5 cellular contexts compared by ENCODE assay signal in the genomic region with DNA sequence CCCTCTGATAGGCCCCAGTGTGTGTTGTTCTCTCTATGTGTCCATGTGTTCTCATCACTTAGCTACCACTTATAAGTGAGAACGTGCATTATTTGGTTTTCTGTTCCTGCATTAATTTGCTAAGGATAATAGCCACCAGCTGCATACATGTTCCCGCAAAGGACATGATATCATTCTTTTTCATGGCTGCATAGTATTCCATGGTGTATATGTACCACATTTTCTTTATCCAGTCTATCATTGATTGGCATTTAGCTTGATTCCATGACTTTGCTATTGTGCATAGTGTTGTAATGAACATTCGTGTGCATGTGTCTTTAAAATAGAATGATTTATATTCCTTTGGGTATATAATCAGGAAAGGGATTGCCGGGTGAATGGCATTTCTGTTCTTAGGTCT. TPM values are rescaled to one million over a fixed set of nuclear protein-coding genes. Genes with fewer than 3 reads are reported as not detected.
"Had no signal": no experiment of that assay in that cellular context is flagged by ENCODE, and none has a peak within 500 bp of the region (broad histone marks: within the 10 kb centered on the region; RNA-seq: fewer than 3 reads in every experiment).

No MANE protein-coding gene starts in this region.

RNA-seq across cellular contexts. Expression of a gene that starts 16.2 kb away (rescaled TPM):
- total RNA-seq: HepG2, HT1080, IMR-90 had no signal
- polyA plus RNA-seq: IgD-negative memory B cell had no signal

RNA-seq across cellular contexts. Expression of a gene that starts 39.1 kb away (rescaled TPM):
- total RNA-seq: HepG2, HT-29, HT1080, IMR-90 had no signal
- polyA plus RNA-seq: HepG2, IgD-negative memory B cell, IMR-90 had no signal

RNA-seq across cellular contexts. Expression of a gene that starts 44.9 kb away (rescaled TPM):
- total RNA-seq: HepG2, HT-29, HT1080, IMR-90 had no signal
- polyA plus RNA-seq: HepG2, IgD-negative memory B cell, IMR-90 had no signal

RNA-seq across cellular contexts. Expression of a gene that starts 48.5 kb away (rescaled TPM):
- total RNA-seq: HepG2, HT-29, HT1080, IMR-90 had no signal
- polyA plus RNA-seq: HepG2, IgD-negative memory B cell, IMR-90 had no signal
